Comparison of ENCODE assay signal across 36 cellular contexts in the genomic region with DNA sequence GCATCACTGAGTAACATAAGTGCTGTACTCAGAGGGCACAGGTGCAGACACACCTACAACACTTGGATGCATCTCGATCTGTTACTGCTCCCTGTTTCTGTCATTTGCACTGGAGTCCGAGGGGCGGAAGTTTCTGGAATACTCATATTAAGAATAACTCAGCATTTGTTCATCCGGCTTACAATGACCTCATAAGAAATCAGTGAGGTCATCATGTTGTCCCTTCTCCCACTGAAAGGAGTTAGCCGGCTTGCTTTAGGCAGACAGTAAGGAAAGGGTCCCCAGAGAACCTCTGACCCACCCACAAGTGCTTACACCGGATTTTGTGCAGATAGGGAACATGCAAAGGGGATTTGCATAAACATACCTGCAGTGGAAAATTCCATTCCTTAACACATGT.
"Had no signal": no experiment of that assay in that cellular context is flagged by ENCODE, and none has a peak within 500 bp of the region (broad histone marks: within the 10 kb centered on the region; RNA-seq: fewer than 3 reads in every experiment).

No MANE protein-coding gene starts in this region.

- H3K4me2 ChIP-seq: KMS-11 had no signal

- H3K9me3 ChIP-seq: MG63 had no signal

- H3K4me3 ChIP-seq: MG63 had no signal

- H3K27ac ChIP-seq: KMS-11 had no signal

- H3K36me3 ChIP-seq: MG63 had no signal

- DNase-seq: Karpas-422, Kasumi-1, MG63, MM.1S, MV-4-11, NCI-H1048, NCI-H1092, NCI-H1092 treated with DMSO at 0.1 percent for 48 hours, NCI-H1105, NCI-H1105 treated with DMSO at 0.1 percent for 48 hours, NCI-H1417, NCI-H1417 treated with DMSO at 0.1 percent for 48 hours, NCI-H1436, NCI-H1436 treated with DMSO at 0.1 percent for 48 hours, NCI-H146, NCI-H1694, NCI-H1694 treated with DMSO at 0.1 percent for 48 hours, NCI-H187, NCI-H187 treated with DMSO at 0.1 percent for 48 hours, NCI-H1930, NCI-H2029, NCI-H2029 treated with DMSO at 0.1 percent for 48 hours, NCI-H2081, NCI-H2081 treated with DMSO at 0.1 percent for 48 hours, NCI-H2107, NCI-H2171, NCI-H2171 treated with DMSO at 0.1 percent for 48 hours, NCI-H2227 treated with DMSO at 0.1 percent for 48 hours, NCI-H226, NCI-H345, NCI-H446, NCI-H446 treated with DMSO at 0.1 percent for 48 hours, NCI-H510A, NCI-H510A treated with DMSO at 0.1 percent for 48 hours, NCI-H524 had no signal

- H3K9ac ChIP-seq: KMS-11 had no signal
